8 cellular contexts compared by ENCODE assay signal in genomic region chr1:237041795-237042466, GRCh38. TPM values are rescaled to one million over a fixed set of nuclear protein-coding genes. Genes with fewer than 3 reads are reported as not detected.
DNase-seq lines count a peak whose midpoint lies in the region; ATAC-seq and TF ChIP-seq lines count a peak whose summit lies in the region.

Gene RYR2 (plus strand): TSS chr1:237042184. CDS start chr1:237042522, 338 bp downstream.

- H3K4me1 ChIP-seq in ectodermal cell (ENCODE audit: control insufficient read depth, insufficient read depth, low read length) (peaks cover 12% of the 10 kb centered on the region), muscle layer of colon (ENCODE audit: insufficient read depth, low read length) (peaks cover 16% of the 10 kb centered on the region), PC-3 (ENCODE audit: insufficient read depth, low read length) (no peaks in the 10 kb centered on the region)

- no peak within 1 kb of the TSS for H3K9ac ChIP-seq in muscle layer of colon (ENCODE audit: low read length)
- H3K9ac ChIP-seq in PC-3 (ENCODE audit: low read length) = no peak within 1 kb of the TSS

- CTCF ChIA-PET in CD4-positive, alpha-beta T cell (lab: Charles Lee) = no interaction called here
- CTCF ChIA-PET in PC-3 (lab: Charles Lee) = no interaction called here

- no peaks in the 10 kb centered on the region for H3K9me3 Mint-ChIP-seq in CD4-positive, alpha-beta T cell

- WGBS in ectodermal cell, 2 experiments = 2% methylated on average over 70 to 76 of the region's 76 CpGs

- H3K4me3 ChIP-seq in ectodermal cell (ENCODE audit: insufficient read depth, low read depth, low read length) (peak within 1 kb of the TSS; percentile 46), muscle layer of colon (ENCODE audit: low read depth in 1 of 2, low read length in 2 of 2) (peak within 1 kb of the TSS; percentile 53 to 60), PC-3 (ENCODE audit: low read length) (no peak within 1 kb of the TSS)

- no peak for DNase-seq in CD4-positive, alpha-beta T cell
- DNase-seq in NCI-H2081 treated with DMSO at 0.1 percent for 48 hours (lab: John Stamatoyannopoulos, UW) (peak; percentile 46), PC-3 (no peak)
- no peak for DNase-seq in stimulated activated CD4-positive, alpha-beta T cell treated with anti-CD3 and anti-CD28 coated beads, Interleukin-4, amount 100 ng/mL, for 4 hours

- no TSS peak for BruUV-seq in PC-3 (replicated peaks; lab: Mats Ljungman, UMichigan)

- H3K79me2 ChIP-seq in PC-3 (ENCODE audit: low read length) = no peaks in the 10 kb centered on the region

- POLR2A ChIA-PET in CD4-positive, alpha-beta T cell (lab: Charles Lee) = no interaction called here
- POLR2A ChIA-PET in PC-3 (lab: Charles Lee; ENCODE audit: unreplicated experiment) = no interaction called here

- H3K27me3 Mint-ChIP-seq in CD4-positive, alpha-beta T cell = peaks cover 42% of the 10 kb centered on the region

- H3F3A ChIP-seq in PC-3 (ENCODE audit: low read length, unreplicated experiment) = no peaks in the 10 kb centered on the region

- H3K4me1 Mint-ChIP-seq in CD4-positive, alpha-beta T cell (ENCODE audit: low read depth) = peaks cover 14% of the 10 kb centered on the region

- H3K27ac Mint-ChIP-seq in CD4-positive, alpha-beta T cell = no peak within 1 kb of the TSS

- H4K20me1 ChIP-seq in PC-3 (ENCODE audit: low read length) = no peaks in the 10 kb centered on the region

- H3K36me3 Mint-ChIP-seq in CD4-positive, alpha-beta T cell (ENCODE audit: low read depth) = no peaks in the 10 kb centered on the region

- TF ChIP-seq CTCF in CD4-positive, alpha-beta T cell (IDR thresholded peaks at IDR 0.05) = no peak
- no peak for TF ChIP-seq CTCF in PC-3 (conservative IDR thresholded peaks at IDR 0.05; ENCODE audit: low read depth, low read length)

- peak within 1 kb of the TSS; percentile 1 for H3K4me3 Mint-ChIP-seq in CD4-positive, alpha-beta T cell

- H3K27ac ChIP-seq in CD4-positive, alpha-beta T cell (ENCODE audit: low read depth, low read length) = no peak within 1 kb of the TSS
- H3K27ac ChIP-seq in ectodermal cell (ENCODE audit: insufficient read depth, low read depth, low read length, poor library complexity, severe bottlenecking) = no peak within 1 kb of the TSS
- H3K27ac ChIP-seq in muscle layer of colon (ENCODE audit: low read depth, low read length) = peak within 1 kb of the TSS; percentile 56
- no peak within 1 kb of the TSS for H3K27ac ChIP-seq in PC-3 (ENCODE audit: low read length)

- intact Hi-C loops in CD4-positive, alpha-beta T cell (cut with DNase I, micrococcal nuclease) = no loop called here
- intact Hi-C loops in PC-3 (cut with micrococcal nuclease) = no loop called here

- H3K9me3 ChIP-seq in CD4-positive, alpha-beta T cell (ENCODE audit: control insufficient read depth, low read length) = no peaks in the 10 kb centered on the region
- no peaks in the 10 kb centered on the region for H3K9me3 ChIP-seq in ectodermal cell (ENCODE audit: control insufficient read depth, low read length)
- no peaks in the 10 kb centered on the region for H3K9me3 ChIP-seq in muscle layer of colon (ENCODE audit: low read length)
- H3K9me3 ChIP-seq in PC-3 (ENCODE audit: low read length) = no peaks in the 10 kb centered on the region

- H3K9me2 ChIP-seq in PC-3 (replicated peaks; ENCODE audit: low read length) = no peaks in the 10 kb centered on the region

- peaks cover 44% of the 10 kb centered on the region for H3K27me3 ChIP-seq in CD4-positive, alpha-beta T cell (ENCODE audit: control insufficient read depth, insufficient read depth, low read length)
- peaks cover 60% of the 10 kb centered on the region for H3K27me3 ChIP-seq in ectodermal cell (ENCODE audit: control insufficient read depth, insufficient read depth, low read length, poor library complexity, severe bottlenecking)
- H3K27me3 ChIP-seq in muscle layer of colon (ENCODE audit: control insufficient read depth in 1 of 2, insufficient read depth in 2 of 2, low read length in 2 of 2) = no peaks in the 10 kb centered on the region
- H3K27me3 ChIP-seq in PC-3 (ENCODE audit: low read length) = peaks cover 13% of the 10 kb centered on the region

- H3K4me2 ChIP-seq in PC-3 (ENCODE audit: low read length) = no peak within 1 kb of the TSS

- H3K36me3 ChIP-seq in ectodermal cell (ENCODE audit: control insufficient read depth, insufficient read depth, low read length) (no peaks in the 10 kb centered on the region), muscle layer of colon (ENCODE audit: insufficient read depth, low read length) (no peaks in the 10 kb centered on the region), PC-3 (ENCODE audit: low read depth, low read length) (no peaks in the 10 kb centered on the region)

- H2AFZ ChIP-seq in PC-3 (ENCODE audit: low read length) = no peak within 1 kb of the TSS

- ATAC-seq in CD4-positive, alpha-beta T cell (ENCODE audit: poor library complexity) = no peak
- no peak for ATAC-seq in GM21717 (IDR thresholded peaks at IDR 0.05; ENCODE audit: unreplicated experiment)
- ATAC-seq in PC-3 = no peak
- ATAC-seq in HG03025 (IDR thresholded peaks at IDR 0.05; ENCODE audit: low FRiP score, unreplicated experiment) = no peak

RNA-seq across cellular contexts. Expression of gene RYR2, which starts in this region (rescaled TPM):
- total RNA-seq in CD4-positive, alpha-beta T cell = not detected
- 0.11 TPM for polyA plus RNA-seq in ectodermal cell (2013, experiment 1 of 4)
- 0.09 TPM for polyA plus RNA-seq in ectodermal cell (2013, experiment 2 of 4)
- 0.16 TPM for polyA plus RNA-seq in ectodermal cell (2013, experiment 3 of 4)
- 0.28 TPM for polyA plus RNA-seq in ectodermal cell (2013, experiment 4 of 4)
- not detected in 2 replicates for total RNA-seq in PC-3 (2014; rRNA removed)
